1 cellular context compared by ENCODE assay signal in the genomic region with DNA sequence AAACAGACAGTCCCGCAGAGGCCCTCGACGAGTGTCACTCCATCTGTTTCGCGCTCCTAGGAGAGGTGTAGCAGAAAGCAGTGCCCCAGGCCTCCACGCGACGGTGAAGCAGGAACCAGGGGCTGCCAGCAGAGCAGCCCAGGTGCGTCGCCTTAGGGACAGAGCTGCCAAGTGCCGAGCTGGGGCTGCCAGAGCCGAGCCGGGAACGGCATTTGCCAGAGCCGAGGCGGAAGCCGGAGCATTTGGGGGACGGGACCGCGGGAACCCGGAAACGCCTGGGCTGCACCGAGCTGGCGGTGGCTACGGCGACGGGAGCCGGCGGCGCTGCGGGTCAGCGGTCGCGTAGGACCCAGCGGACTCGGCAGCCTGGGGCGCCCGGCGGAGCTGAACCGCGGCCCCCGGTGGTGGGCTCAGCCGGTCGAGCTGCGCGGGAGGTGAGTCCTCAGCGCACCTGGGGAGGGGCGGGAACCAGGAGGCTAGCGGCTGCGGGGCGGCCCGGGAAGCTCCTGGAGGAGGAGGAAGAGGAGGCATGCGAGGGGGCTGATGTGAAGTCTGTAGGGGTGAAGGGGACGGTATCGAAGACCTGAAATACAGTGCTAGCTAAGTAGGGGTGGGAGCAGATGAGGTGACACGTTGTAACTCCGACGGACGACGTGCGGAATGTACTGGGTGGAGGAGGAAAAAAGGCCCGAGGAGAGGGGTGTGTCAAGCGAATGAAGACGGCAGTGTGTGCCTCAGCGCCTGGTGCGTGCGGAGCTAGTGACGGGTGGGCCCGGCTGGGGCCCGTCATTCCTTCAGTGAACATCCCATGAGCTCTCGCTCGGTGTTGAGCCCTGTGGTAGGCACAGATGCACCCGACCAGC.
TF ChIP-seq lines count a peak whose summit lies in the region.

SLC35A3 (plus strand) TSS at position 268 of the 863 bp plus-strand sequence. CDS start 23,559 bp downstream, outside the sequence.

TF ChIP-seq in K562, 482 proteins besides CTCF, POLR2A, EP300 and RAD21 (continued from another document and continues in another):
- TF ChIP-seq ZFP1 (CRISPR knock-in tag; IDR thresholded peaks at IDR 0.05), result no peak
- TF ChIP-seq SMAD1 (IDR thresholded peaks at IDR 0.05; ENCODE audit: low read depth, low read length, partially characterized antibody), result peak; percentile 14
- TF ChIP-seq HIVEP1 (CRISPR knock-in tag; IDR thresholded peaks at IDR 0.05), result 0 out of 2 replicates have a peak, but pooled peaks have one; percentile 67
- TF ChIP-seq, protein P1, sequence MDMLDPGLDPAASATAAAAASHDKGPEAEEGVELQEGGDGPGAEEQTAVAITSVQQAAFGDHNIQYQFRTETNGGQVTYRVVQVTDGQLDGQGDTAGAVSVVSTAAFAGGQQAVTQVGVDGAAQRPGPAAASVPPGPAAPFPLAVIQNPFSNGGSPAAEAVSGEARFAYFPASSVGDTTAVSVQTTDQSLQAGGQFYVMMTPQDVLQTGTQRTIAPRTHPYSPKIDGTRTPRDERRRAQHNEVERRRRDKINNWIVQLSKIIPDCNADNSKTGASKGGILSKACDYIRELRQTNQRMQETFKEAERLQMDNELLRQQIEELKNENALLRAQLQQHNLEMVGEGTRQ (CRISPR knock-in tag; IDR thresholded peaks at IDR 0.05), result no peak
- no peak for TF ChIP-seq ELK1 (CRISPR knock-in tag; IDR thresholded peaks at IDR 0.05)
- no peak for TF ChIP-seq HSF4 (CRISPR knock-in tag; IDR thresholded peaks at IDR 0.05; ENCODE audit: borderline replicate concordance)
- TF ChIP-seq CGGBP1 (CRISPR knock-in tag; IDR thresholded peaks at IDR 0.05), result no peak
- TF ChIP-seq ZNF609 (CRISPR knock-in tag; IDR thresholded peaks at IDR 0.05; ENCODE audit: borderline replicate concordance), result no peak
- 0 out of 2 replicates have a peak, but pooled peaks have one; percentile 57 for TF ChIP-seq LARP7 (IDR thresholded peaks at IDR 0.05)
- no peak for TF ChIP-seq KAT2B (IDR thresholded peaks at IDR 0.05; ENCODE audit: low read depth, low read length)
- TF ChIP-seq THAP7 (CRISPR knock-in tag; IDR thresholded peaks at IDR 0.05), result peak; percentile 87; the same call in 1 of the 2 replicates
- peak; percentile 77 for TF ChIP-seq HNRNPL (IDR thresholded peaks at IDR 0.05; ENCODE audit: low read depth, low read length)
- TF ChIP-seq POLR2AphosphoS5 (IDR thresholded peaks at IDR 0.05; ENCODE audit: control insufficient read depth, insufficient read depth, low read depth, low read length), result peak; percentile 62; the same call in 1 of the 2 replicates
- TF ChIP-seq XRCC5 (IDR thresholded peaks at IDR 0.05; ENCODE audit: low read depth, low read length), result peak; percentile 97
- no peak for TF ChIP-seq FOXJ3 (CRISPR knock-in tag; IDR thresholded peaks at IDR 0.05)
- peak; percentile 66; the same call in 1 of the 2 replicates for TF ChIP-seq NR2C2 (CRISPR knock-in tag; IDR thresholded peaks at IDR 0.05)
- peak; percentile 91 for TF ChIP-seq NR2C2 (tag; IDR thresholded peaks at IDR 0.05)
- no peak for TF ChIP-seq ZNF512 (tag; IDR thresholded peaks at IDR 0.05)
- 0 out of 2 replicates have a peak, but pooled peaks have one; percentile 88 for TF ChIP-seq KAT7 (CRISPR knock-in tag; IDR thresholded peaks at IDR 0.05; ENCODE audit: borderline replicate concordance)
- TF ChIP-seq TRIM24 (IDR thresholded peaks at IDR 0.05), result peak in 1 of 2 experiments; percentile 99; a peak in 2 of 4 replicates
- no peak for TF ChIP-seq ZNF124 (CRISPR knock-in tag; IDR thresholded peaks at IDR 0.05)
- TF ChIP-seq FOXA1 (IDR thresholded peaks at IDR 0.05; ENCODE audit: borderline replicate concordance), result no peak
- TF ChIP-seq NCOA1 (IDR thresholded peaks at IDR 0.05; ENCODE audit: low read depth), result peak; percentile 96
- TF ChIP-seq, protein P2, sequence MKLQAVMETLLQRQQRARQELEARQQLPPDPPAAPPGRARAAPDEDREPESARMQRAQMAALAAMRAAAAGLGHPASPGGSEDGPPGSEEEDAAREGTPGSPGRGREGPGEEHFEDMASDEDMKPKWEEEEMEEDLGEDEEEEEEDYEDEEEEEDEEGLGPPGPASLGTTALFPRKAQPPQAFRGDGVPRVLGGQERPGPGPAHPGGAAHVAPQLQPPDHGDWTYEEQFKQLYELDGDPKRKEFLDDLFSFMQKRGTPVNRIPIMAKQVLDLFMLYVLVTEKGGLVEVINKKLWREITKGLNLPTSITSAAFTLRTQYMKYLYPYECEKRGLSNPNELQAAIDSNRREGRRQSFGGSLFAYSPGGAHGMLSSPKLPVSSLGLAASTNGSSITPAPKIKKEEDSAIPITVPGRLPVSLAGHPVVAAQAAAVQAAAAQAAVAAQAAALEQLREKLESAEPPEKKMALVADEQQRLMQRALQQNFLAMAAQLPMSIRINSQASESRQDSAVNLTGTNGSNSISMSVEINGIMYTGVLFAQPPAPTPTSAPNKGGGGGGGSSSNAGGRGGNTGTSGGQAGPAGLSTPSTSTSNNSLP (IDR thresholded peaks at IDR 0.05; ENCODE audit: borderline replicate concordance, low read depth, low read length), result no peak
- no peak for TF ChIP-seq ZNF224 (CRISPR knock-in tag; IDR thresholded peaks at IDR 0.05)
- TF ChIP-seq ESRRB (CRISPR knock-in tag; IDR thresholded peaks at IDR 0.05; ENCODE audit: borderline replicate concordance), result no peak
- no peak; the same call in 1 of the 2 replicates for TF ChIP-seq TGIF2 (CRISPR knock-in tag; IDR thresholded peaks at IDR 0.05)
- no peak for TF ChIP-seq MEF2D (tag; conservative IDR thresholded peaks at IDR 0.05; ENCODE audit: low read depth)
- no peak for TF ChIP-seq ZNF253 (CRISPR knock-in tag; conservative IDR thresholded peaks at IDR 0.05)
- no peak for TF ChIP-seq U2AF2 (optimal IDR thresholded peaks at IDR 0.05; ENCODE audit: low read depth, low read length)
- TF ChIP-seq LEF1 (IDR thresholded peaks at IDR 0.05), result no peak
- TF ChIP-seq NCOR1 (IDR thresholded peaks at IDR 0.05), result no peak
- TF ChIP-seq CBX3 (IDR thresholded peaks at IDR 0.05; ENCODE audit: borderline replicate concordance in 1 of 2, low read length in 2 of 2), result peak in 1 of 2 experiments; percentile 93; a peak in 2 of 3 replicates
- TF ChIP-seq DDX20 (tag; IDR thresholded peaks at IDR 0.05; ENCODE audit: low read depth), result no peak
- no peak for TF ChIP-seq PRPF4 (IDR thresholded peaks at IDR 0.05; ENCODE audit: insufficient read depth, low read depth, low read length, poor library complexity, severe bottlenecking)
- TF ChIP-seq ZNF668 (CRISPR knock-in tag; IDR thresholded peaks at IDR 0.05), result no peak
- TF ChIP-seq, protein P3, sequence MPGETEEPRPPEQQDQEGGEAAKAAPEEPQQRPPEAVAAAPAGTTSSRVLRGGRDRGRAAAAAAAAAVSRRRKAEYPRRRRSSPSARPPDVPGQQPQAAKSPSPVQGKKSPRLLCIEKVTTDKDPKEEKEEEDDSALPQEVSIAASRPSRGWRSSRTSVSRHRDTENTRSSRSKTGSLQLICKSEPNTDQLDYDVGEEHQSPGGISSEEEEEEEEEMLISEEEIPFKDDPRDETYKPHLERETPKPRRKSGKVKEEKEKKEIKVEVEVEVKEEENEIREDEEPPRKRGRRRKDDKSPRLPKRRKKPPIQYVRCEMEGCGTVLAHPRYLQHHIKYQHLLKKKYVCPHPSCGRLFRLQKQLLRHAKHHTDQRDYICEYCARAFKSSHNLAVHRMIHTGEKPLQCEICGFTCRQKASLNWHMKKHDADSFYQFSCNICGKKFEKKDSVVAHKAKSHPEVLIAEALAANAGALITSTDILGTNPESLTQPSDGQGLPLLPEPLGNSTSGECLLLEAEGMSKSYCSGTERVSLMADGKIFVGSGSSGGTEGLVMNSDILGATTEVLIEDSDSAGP (CRISPR knock-in tag; IDR thresholded peaks at IDR 0.05), result no peak
- TF ChIP-seq, protein P4, sequence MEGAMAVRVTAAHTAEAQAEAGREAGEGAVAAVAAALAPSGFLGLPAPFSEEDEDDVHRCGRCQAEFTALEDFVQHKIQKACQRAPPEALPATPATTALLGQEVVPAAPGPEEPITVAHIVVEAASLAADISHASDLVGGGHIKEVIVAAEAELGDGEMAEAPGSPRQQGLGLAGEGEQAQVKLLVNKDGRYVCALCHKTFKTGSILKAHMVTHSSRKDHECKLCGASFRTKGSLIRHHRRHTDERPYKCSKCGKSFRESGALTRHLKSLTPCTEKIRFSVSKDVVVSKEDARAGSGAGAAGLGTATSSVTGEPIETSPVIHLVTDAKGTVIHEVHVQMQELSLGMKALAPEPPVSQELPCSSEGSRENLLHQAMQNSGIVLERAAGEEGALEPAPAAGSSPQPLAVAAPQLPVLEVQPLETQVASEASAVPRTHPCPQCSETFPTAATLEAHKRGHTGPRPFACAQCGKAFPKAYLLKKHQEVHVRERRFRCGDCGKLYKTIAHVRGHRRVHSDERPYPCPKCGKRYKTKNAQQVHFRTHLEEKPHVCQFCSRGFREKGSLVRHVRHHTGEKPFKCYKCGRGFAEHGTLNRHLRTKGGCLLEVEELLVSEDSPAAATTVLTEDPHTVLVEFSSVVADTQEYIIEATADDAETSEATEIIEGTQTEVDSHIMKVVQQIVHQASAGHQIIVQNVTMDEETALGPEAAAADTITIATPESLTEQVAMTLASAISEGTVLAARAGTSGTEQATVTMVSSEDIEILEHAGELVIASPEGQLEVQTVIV (CRISPR knock-in tag; IDR thresholded peaks at IDR 0.05; ENCODE audit: borderline replicate concordance), result no peak
- no peak for TF ChIP-seq DNMT1 (IDR thresholded peaks at IDR 0.05)
- no peak for TF ChIP-seq NR2C1 (IDR thresholded peaks at IDR 0.05)
- TF ChIP-seq NR2C1 (tag; IDR thresholded peaks at IDR 0.05), result peak; percentile 76; the same call in 1 of the 2 replicates
